15 cellular contexts compared by ENCODE assay signal in the genomic region with DNA sequence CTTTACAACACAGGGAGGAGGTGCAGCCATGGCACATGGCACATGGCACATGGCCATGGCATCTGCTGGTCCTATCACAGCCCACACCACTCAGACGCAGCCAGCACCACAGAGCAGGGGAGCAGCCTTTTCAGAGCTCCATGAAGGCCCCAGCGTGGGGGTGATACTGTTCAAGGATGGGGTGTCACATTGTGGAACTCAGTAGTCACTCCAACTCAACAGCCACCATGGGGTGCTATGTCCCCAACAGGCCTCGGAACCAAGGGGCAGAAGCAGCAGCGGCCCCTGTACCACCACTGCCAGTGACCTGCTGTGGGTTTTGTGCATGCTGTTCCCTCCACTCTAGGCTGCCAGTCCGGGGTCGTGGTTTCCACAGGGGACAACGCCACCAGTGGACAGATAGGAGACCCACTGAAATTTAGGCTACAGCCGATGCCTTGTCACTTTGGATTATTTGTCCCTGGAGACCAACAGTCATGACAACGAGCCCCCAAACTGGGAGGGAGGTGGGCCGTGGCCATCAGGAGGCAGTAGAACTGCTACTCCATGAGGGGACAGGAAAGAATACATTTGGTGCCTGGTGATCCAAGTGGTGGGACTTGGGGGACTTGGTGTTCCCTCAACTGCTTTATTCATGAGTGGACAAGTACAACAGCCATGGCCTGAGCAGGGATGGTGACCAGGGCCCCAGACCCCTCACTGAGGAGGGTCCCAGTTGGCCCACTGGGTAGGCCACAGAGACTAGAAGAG. TPM values are rescaled to one million over a fixed set of nuclear protein-coding genes. Genes with fewer than 3 reads are reported as not detected.
A peak's percentile ranks its signal among the peaks of the same experiment; 100 is the strongest.
DNase-seq lines count a peak whose midpoint lies in the region; ATAC-seq and TF ChIP-seq lines count a peak whose summit lies in the region.
"Had no signal": no experiment of that assay in that cellular context is flagged by ENCODE, and none has a peak within 500 bp of the region (broad histone marks: within the 10 kb centered on the region; RNA-seq: fewer than 3 reads in every experiment).

No MANE protein-coding gene starts in this region.

- H3K36me3 ChIP-seq in liver (ENCODE audit: control insufficient read depth in 4 of 4, insufficient read depth in 3 of 4, low read depth in 1 of 4, low read length in 3 of 4) (no peaks in the 10 kb centered on the region), osteoblast (ENCODE audit: insufficient read depth, low read length) (no peaks in the 10 kb centered on the region)
- H3K36me3 ChIP-seq: BLaER1, HAP-1 had no signal

- H3K27ac ChIP-seq in liver (ENCODE audit: low read depth in 1 of 2, low read length in 2 of 2) (peak overlapping the region; percentile 48 to 73), osteoblast (ENCODE audit: low read depth, low read length) (no peak overlapping the region)
- H3K27ac ChIP-seq: BLaER1 had no signal

- H3K9me3 ChIP-seq in liver (ENCODE audit: control insufficient read depth in 4 of 4, low read length in 3 of 4) (no peaks in the 10 kb centered on the region), osteoblast (ENCODE audit: low read depth, low read length) (peaks cover 6% of the 10 kb centered on the region)

- peak overlapping the region in 2 of 3 donors; percentile 2 to 8 for H3K4me3 ChIP-seq in liver (ENCODE audit: low read depth in 1 of 3, low read length in 3 of 3)
- H3K4me3 ChIP-seq in osteoblast (ENCODE audit: insufficient read depth, low read length): no peak overlapping the region
- H3K4me3 ChIP-seq: BLaER1, HAP-1 had no signal

- no peaks in the 10 kb centered on the region for H4K20me1 ChIP-seq in osteoblast (ENCODE audit: insufficient read depth, low read length)
- H4K20me1 ChIP-seq: BLaER1 had no signal

- 84% methylated on average over 10 of the region's 10 CpGs for WGBS in liver

- ATAC-seq in GM21825 (IDR thresholded peaks at IDR 0.05; ENCODE audit: unreplicated experiment): no peak
- ATAC-seq in HG03280 (IDR thresholded peaks at IDR 0.05; ENCODE audit: unreplicated experiment): no peak

- peak; percentile 48 for DNase-seq in activated effector memory CD4-positive, alpha-beta T cell treated with anti-CD3 and anti-CD28 coated beads, Interleukin-2, amount 50 U/mL, for 16 hours
- no peak for DNase-seq in activated effector memory CD4-positive, alpha-beta T cell treated with Interleukin-2 at 50 U/mL for 16 hours
- peak; percentile 72 for DNase-seq in osteoblast (ENCODE audit: insufficient read length, low spot score, missing footprints)
- no peak for DNase-seq in NCI-H1694 treated with DMSO at 0.1 percent for 48 hours (lab: John Stamatoyannopoulos, UW)
- DNase-seq: 8988T; CD4-positive, alpha-beta memory T cell; DMS79 treated with DMSO at 0.1 percent for 48 hours; GF-D8 had no signal

- no peak overlapping the region for H3K4me2 ChIP-seq in osteoblast (ENCODE audit: insufficient read depth, low read length)
- H3K4me2 ChIP-seq: BLaER1 had no signal

- peaks cover 0 to 12% (median 10%) of the 10 kb centered on the region in 4 donors for H3K4me1 ChIP-seq in liver (ENCODE audit: control insufficient read depth in 4 of 4, insufficient read depth in 4 of 4, low read length in 3 of 4)
- no peaks in the 10 kb centered on the region for H3K4me1 ChIP-seq in osteoblast (ENCODE audit: insufficient read depth, low read length)
- H3K4me1 ChIP-seq: BLaER1, HAP-1 had no signal

- no peak overlapping the region for H2AFZ ChIP-seq in osteoblast (ENCODE audit: low read length)

- TF ChIP-seq CTCF in liver (IDR thresholded peaks at IDR 0.05; ENCODE audit: low read depth, low read length, missing input control) (no peak), osteoblast (IDR thresholded peaks at IDR 0.05; ENCODE audit: extremely low read depth, low read depth, low read length) (no peak)

- H3K9ac ChIP-seq in liver (ENCODE audit: low read depth in 1 of 2, low read length in 2 of 2): no peak overlapping the region
- H3K9ac ChIP-seq: BLaER1 had no signal

- TF ChIP-seq RAD21 in liver (IDR thresholded peaks at IDR 0.05): no peak

- no peaks in the 10 kb centered on the region for H3K79me2 ChIP-seq in osteoblast (ENCODE audit: insufficient read depth, low read length)

- H3K27me3 ChIP-seq in liver (ENCODE audit: control insufficient read depth in 4 of 4, insufficient read depth in 4 of 4, low read length in 3 of 4) (no peaks in the 10 kb centered on the region), osteoblast (ENCODE audit: insufficient read depth, low read length) (no peaks in the 10 kb centered on the region)
- H3K27me3 ChIP-seq: BLaER1 had no signal

TF ChIP-seq in liver, 16 proteins besides CTCF, POLR2A, EP300 and RAD21:
- TF ChIP-seq NR2F2 (IDR thresholded peaks at IDR 0.05) (no peak), JUND (IDR thresholded peaks at IDR 0.05) (no peak)
- TF ChIP-seq, protein P1, sequence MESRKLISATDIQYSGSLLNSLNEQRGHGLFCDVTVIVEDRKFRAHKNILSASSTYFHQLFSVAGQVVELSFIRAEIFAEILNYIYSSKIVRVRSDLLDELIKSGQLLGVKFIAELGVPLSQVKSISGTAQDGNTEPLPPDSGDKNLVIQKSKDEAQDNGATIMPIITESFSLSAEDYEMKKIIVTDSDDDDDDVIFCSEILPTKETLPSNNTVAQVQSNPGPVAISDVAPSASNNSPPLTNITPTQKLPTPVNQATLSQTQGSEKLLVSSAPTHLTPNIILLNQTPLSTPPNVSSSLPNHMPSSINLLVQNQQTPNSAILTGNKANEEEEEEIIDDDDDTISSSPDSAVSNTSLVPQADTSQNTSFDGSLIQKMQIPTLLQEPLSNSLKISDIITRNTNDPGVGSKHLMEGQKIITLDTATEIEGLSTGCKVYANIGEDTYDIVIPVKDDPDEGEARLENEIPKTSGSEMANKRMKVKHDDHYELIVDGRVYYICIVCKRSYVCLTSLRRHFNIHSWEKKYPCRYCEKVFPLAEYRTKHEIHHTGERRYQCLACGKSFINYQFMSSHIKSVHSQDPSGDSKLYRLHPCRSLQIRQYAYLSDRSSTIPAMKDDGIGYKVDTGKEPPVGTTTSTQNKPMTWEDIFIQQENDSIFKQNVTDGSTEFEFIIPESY (IDR thresholded peaks at IDR 0.05): no peak
- TF ChIP-seq, protein P2, sequence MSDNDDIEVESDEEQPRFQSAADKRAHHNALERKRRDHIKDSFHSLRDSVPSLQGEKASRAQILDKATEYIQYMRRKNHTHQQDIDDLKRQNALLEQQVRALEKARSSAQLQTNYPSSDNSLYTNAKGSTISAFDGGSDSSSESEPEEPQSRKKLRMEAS (IDR thresholded peaks at IDR 0.05): no peak

RNA-seq across cellular contexts. Expression of a gene that starts 30.3 kb away (rescaled TPM):
- total RNA-seq in liver: 100 to 1,000 TPM in 1 of 2 donors, 10 to 100 TPM in 1; 76.9 to 190 TPM
- 100 to 1,000 TPM; 139 to 712 TPM for polyA plus RNA-seq in liver
- 184 and 195 TPM in 2 replicates for total RNA-seq in osteoblast

RNA-seq across cellular contexts. Expression of a gene that starts 44.9 kb away (rescaled TPM):
- total RNA-seq in liver (10 to 100 TPM in 1 of 2 donors, under 1 TPM in 1; 0.25 to 71.4 TPM), osteoblast (0.59 and 1.4 TPM in 2 replicates)
- under 1 TPM; 0.32 to 0.57 TPM for polyA plus RNA-seq in liver
- total RNA-seq: A673 had no signal

RNA-seq across cellular contexts. Expression of a gene that starts 45.0 kb away (rescaled TPM):
- total RNA-seq in liver: 10 to 100 TPM in 1 of 2 donors, under 1 TPM in 1; 0.67 to 16.2 TPM
- polyA plus RNA-seq in liver: under 1 TPM; 0.14 to 0.22 TPM
- 0.29 and 0.36 TPM in 2 replicates for total RNA-seq in osteoblast
- total RNA-seq: A673 had no signal
- polyA plus RNA-seq: AG04450 had no signal

RNA-seq across cellular contexts. Expression of a gene that starts 53.8 kb away (rescaled TPM):
- total RNA-seq in liver (10 to 100 TPM; 16.6 to 18.5 TPM), osteoblast (42.4 and 46.7 TPM in 2 replicates)
- 10 to 100 TPM; 15.8 to 19.1 TPM for polyA plus RNA-seq in liver

Comparison
In these comparisons a context has a peak if more than half of its experiments do, and no peak if none do; other contexts are left out.
1. DNase-seq: peak in activated effector memory CD4-positive, alpha-beta T cell treated with anti-CD3 and anti-CD28 coated beads, Interleukin-2, amount 50 U/mL, for 16 hours (single experiment) and osteoblast (single experiment); none in activated effector memory CD4-positive, alpha-beta T cell treated with Interleukin-2 at 50 U/mL for 16 hours (single experiment) and NCI-H1694 treated with DMSO at 0.1 percent for 48 hours (single experiment).